Comparison of ENCODE assay signal across 19 cellular contexts in the genomic region with DNA sequence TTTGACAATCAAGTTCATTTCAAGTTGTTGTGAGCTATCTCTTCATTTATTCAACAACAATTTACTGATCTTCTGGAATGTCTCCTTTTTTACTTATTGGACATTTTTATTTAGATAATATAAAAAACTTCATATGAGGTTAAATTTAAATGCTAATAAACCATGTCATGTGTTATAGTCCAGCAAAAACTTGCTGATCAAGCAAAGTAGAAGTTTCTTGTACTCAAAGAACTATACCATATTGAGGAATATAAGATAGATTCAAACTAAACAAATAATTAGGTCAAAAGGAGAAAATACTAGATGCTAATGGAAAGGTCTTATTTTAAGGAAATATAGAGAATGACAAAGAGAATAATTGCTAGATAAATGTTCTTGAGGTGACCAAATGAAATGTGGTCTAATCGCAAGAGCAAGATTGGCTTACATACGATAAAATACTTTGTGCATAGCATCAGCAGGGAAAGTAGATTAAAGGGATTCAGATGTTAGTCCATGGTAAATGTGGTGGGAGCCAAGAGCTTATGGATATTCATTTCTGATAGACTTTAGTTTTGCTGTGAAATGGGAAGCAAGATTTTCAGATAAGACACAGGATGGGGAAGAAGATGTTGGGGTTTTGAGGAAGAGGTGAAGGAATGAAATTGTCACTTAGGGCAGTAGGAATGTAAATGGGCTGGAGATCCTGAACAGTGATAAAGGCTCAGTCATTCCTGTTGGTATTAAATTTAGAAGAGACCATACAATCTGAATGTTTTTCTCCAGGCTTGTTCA.
DNase-seq lines count a peak whose midpoint lies in the region; ATAC-seq and TF ChIP-seq lines count a peak whose summit lies in the region.
"Had no signal": no experiment of that assay in that cellular context is flagged by ENCODE, and none has a peak within 500 bp of the region (broad histone marks: within the 10 kb centered on the region; RNA-seq: fewer than 3 reads in every experiment).

No MANE protein-coding gene starts in this region.

- no peaks in the 10 kb centered on the region for H3K9me3 Mint-ChIP-seq in HFFc6

- H3K27ac ChIP-seq in ACC112 (ENCODE audit: low read depth, low read length): no peak overlapping the region
- H3K27ac ChIP-seq in SJCRH30: peak overlapping the region; percentile 7
- H3K27ac ChIP-seq in sigmoid colon: no peak overlapping the region
- H3K27ac ChIP-seq: KMS-11 had no signal

- DNase-seq in HFFc6: no peak
- DNase-seq in SJCRH30: peak; percentile 19 to 52
- no peak for DNase-seq in sigmoid colon
- no peak for DNase-seq in BE2C
- DNase-seq in amygdala (lab: John Stamatoyannopoulos, UW): no peak
- DNase-seq: Caco-2, DMS53, NCI-H1105, NCI-H1694 treated with DMSO at 0.1 percent for 48 hours, NCI-H2107, NCI-H2227 treated with DMSO at 0.1 percent for 48 hours, NCI-H524, SHP77 treated with DMSO at 0.1 percent for 48 hours had no signal

- 91 to 93% methylated on average over 2 of the region's 2 CpGs for WGBS in sigmoid colon, 2 donors

- no peak overlapping the region for H3K27ac Mint-ChIP-seq in HFFc6
- H3K27ac Mint-ChIP-seq: CD14-positive monocyte had no signal

- H3K4me3 ChIP-seq in ACC112 (ENCODE audit: low read depth, low read length) (peak overlapping the region; percentile 57), SJCRH30 (no peak overlapping the region), endocrine pancreas (ENCODE audit: control insufficient read depth, insufficient read depth, low read length) (peak overlapping the region; percentile 36), sigmoid colon (no peak overlapping the region), BE2C (ENCODE audit: low read depth, low read length) (no peak overlapping the region)
- H3K4me3 ChIP-seq: HAP-1 had no signal

- intact Hi-C loops in sigmoid colon (cut with DNase I): no loop called here

- no peak for TF ChIP-seq EP300 in sigmoid colon (IDR thresholded peaks at IDR 0.05)

- no peak for ATAC-seq in GM18909 (IDR thresholded peaks at IDR 0.05; ENCODE audit: poor library complexity, unreplicated experiment)

- peak overlapping the region; percentile 25 for H3K4me3 Mint-ChIP-seq in HFFc6
- H3K4me3 Mint-ChIP-seq: CD14-positive monocyte had no signal

- no peak for TF ChIP-seq POLR2A in sigmoid colon (IDR thresholded peaks at IDR 0.05)

- H3K4me1 Mint-ChIP-seq in HFFc6 (ENCODE audit: low read depth): peaks cover 8% of the 10 kb centered on the region; the same call in 1 of the 2 replicates
- H3K4me1 Mint-ChIP-seq: CD14-positive monocyte had no signal

- H2AFZ ChIP-seq in ACC112 (ENCODE audit: low read length, unreplicated experiment): peak overlapping the region; percentile 64

- H3K27me3 ChIP-seq in ACC112 (ENCODE audit: insufficient read depth, low read length): no peaks in the 10 kb centered on the region
- no peaks in the 10 kb centered on the region for H3K27me3 ChIP-seq in SJCRH30
- H3K27me3 ChIP-seq in endocrine pancreas (ENCODE audit: control insufficient read depth, insufficient read depth, low read length): no peaks in the 10 kb centered on the region
- no peaks in the 10 kb centered on the region for H3K27me3 ChIP-seq in sigmoid colon
- H3K27me3 ChIP-seq in BE2C: no peaks in the 10 kb centered on the region

- no peaks in the 10 kb centered on the region for H3K9me3 ChIP-seq in SJCRH30 (replicated peaks)
- H3K9me3 ChIP-seq in endocrine pancreas (ENCODE audit: control insufficient read depth, low read length): no peaks in the 10 kb centered on the region
- H3K9me3 ChIP-seq in sigmoid colon: no peaks in the 10 kb centered on the region
- no peaks in the 10 kb centered on the region; the same call in 1 of the 2 replicates for H3K9me3 ChIP-seq in BE2C
- H3K9me3 ChIP-seq: Caco-2, HAP-1 had no signal

- H3K27me3 Mint-ChIP-seq in HFFc6 (ENCODE audit: insufficient read depth): no peaks in the 10 kb centered on the region

- H3K4me1 ChIP-seq in ACC112 (ENCODE audit: control insufficient read depth, insufficient read depth, low read length, unreplicated experiment): peaks cover 4% of the 10 kb centered on the region
- peaks cover 27% of the 10 kb centered on the region for H3K4me1 ChIP-seq in SJCRH30
- H3K4me1 ChIP-seq in endocrine pancreas (ENCODE audit: control insufficient read depth, insufficient read depth, low read length): no peaks in the 10 kb centered on the region
- H3K4me1 ChIP-seq in sigmoid colon: peaks cover 0 to 8% (median 0%) of the 10 kb centered on the region in 4 donors
- no peaks in the 10 kb centered on the region for H3K4me1 ChIP-seq in BE2C
- H3K4me1 ChIP-seq: Caco-2 had no signal

- no peak overlapping the region for H3K9ac ChIP-seq in endocrine pancreas (ENCODE audit: control insufficient read depth, insufficient read depth, low read length)
- H3K9ac ChIP-seq: KMS-11 had no signal

- H3K36me3 Mint-ChIP-seq in HFFc6 (ENCODE audit: low read depth): no peaks in the 10 kb centered on the region
- H3K36me3 Mint-ChIP-seq: CD14-positive monocyte had no signal

- no peaks in the 10 kb centered on the region for H3K79me2 ChIP-seq in ACC112 (ENCODE audit: control insufficient read depth, insufficient read depth, low read length, unreplicated experiment)

- no peak for TF ChIP-seq CTCF in HFFc6 (IDR thresholded peaks at IDR 0.05)
- TF ChIP-seq CTCF in sigmoid colon (IDR thresholded peaks at IDR 0.05): no peak
- TF ChIP-seq CTCF in BE2C (IDR thresholded peaks at IDR 0.05; ENCODE audit: low read depth, low read length): no peak

- H3K36me3 ChIP-seq in ACC112 (ENCODE audit: insufficient read depth, low read length): no peaks in the 10 kb centered on the region
- H3K36me3 ChIP-seq in SJCRH30: no peaks in the 10 kb centered on the region
- no peaks in the 10 kb centered on the region for H3K36me3 ChIP-seq in endocrine pancreas (ENCODE audit: control insufficient read depth, insufficient read depth, low read length)
- no peaks in the 10 kb centered on the region for H3K36me3 ChIP-seq in sigmoid colon
- no peaks in the 10 kb centered on the region for H3K36me3 ChIP-seq in BE2C
- H3K36me3 ChIP-seq: HAP-1 had no signal

Comparison
In these comparisons a context has a peak if more than half of its experiments do, and no peak if none do; other contexts are left out.
1. H3K4me3 ChIP-seq: peak in ACC112 (single experiment) and endocrine pancreas (single experiment); none in SJCRH30 (single experiment), sigmoid colon (0 of 4) and BE2C (single experiment).
2. DNase-seq: peak in SJCRH30 (2 of 2); none in HFFc6 (single experiment), sigmoid colon (single experiment), BE2C (single experiment) and amygdala (0 of 56).